In the genomic region with DNA sequence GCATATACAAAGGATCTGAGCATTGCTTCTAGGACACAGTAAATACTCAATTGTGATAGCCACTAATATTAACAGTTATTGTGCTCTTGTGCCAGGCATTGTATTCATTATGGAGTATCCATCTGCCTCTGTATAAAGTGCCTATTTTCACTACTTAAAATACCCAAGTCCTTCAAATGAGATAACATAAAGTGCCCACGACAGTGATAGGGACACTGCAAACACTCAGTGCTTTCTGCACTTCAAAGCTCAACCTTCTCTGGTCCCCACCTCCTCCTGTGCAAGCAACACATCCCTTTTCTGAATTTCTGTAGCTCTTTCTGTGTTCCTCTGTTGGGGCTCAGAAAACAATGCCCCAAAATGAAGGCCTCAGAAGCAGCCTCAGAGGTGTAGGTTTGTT, we compare ENCODE assay signal across 15 cellular contexts. TPM values are rescaled to one million over a fixed set of nuclear protein-coding genes. Genes with fewer than 3 reads are reported as not detected.
A peak's percentile ranks its signal among the peaks of the same experiment; 100 is the strongest.
DNase-seq lines count a peak whose midpoint lies in the region; ATAC-seq and TF ChIP-seq lines count a peak whose summit lies in the region.
"Had no signal": no experiment of that assay in that cellular context is flagged by ENCODE, and none has a peak within 500 bp of the region (broad histone marks: within the 10 kb centered on the region; RNA-seq: fewer than 3 reads in every experiment).

No MANE protein-coding gene starts in this region.

- no peak overlapping the region for H2AFZ ChIP-seq in GM23248

- H3K27ac Mint-ChIP-seq in HFFc6 (peak overlapping the region; percentile 65), mesothelial cell of epicardium (peak overlapping the region; percentile 62)
- H3K27ac Mint-ChIP-seq: CD4-positive, alpha-beta memory T cell had no signal

- H3K4me1 Mint-ChIP-seq in HFFc6 (ENCODE audit: low read depth) (peaks cover 62% of the 10 kb centered on the region), mesothelial cell of epicardium (peaks cover 10% of the 10 kb centered on the region)
- H3K4me1 Mint-ChIP-seq: CD4-positive, alpha-beta memory T cell had no signal

- H3K27ac ChIP-seq in GM23248 = peak overlapping the region; percentile 25

- no peak for ATAC-seq in HG03280 (IDR thresholded peaks at IDR 0.05; ENCODE audit: unreplicated experiment)

- peaks cover 88% of the 10 kb centered on the region for H3K79me2 ChIP-seq in GM23248 (ENCODE audit: insufficient read depth)

- H3K27me3 ChIP-seq in GM23248 (replicated peaks; ENCODE audit: insufficient read depth) = no peaks in the 10 kb centered on the region

- DNase-seq in GM23248 (no peak), HFFc6 (no peak), mesothelial cell of epicardium (ENCODE audit: low spot score in 2 of 2, unreplicated experiment in 2 of 2) (no peak), NCI-H510A (lab: John Stamatoyannopoulos, UW) (no peak), occipital lobe (lab: John Stamatoyannopoulos, UW) (no peak)
- DNase-seq: C1 segment of cervical spinal cord; Calu3; CD4-positive, alpha-beta memory T cell; COR-L47; DMS53; DMS79 treated with DMSO at 0.1 percent for 48 hours; GF-D8; H7; HCEC 1CT had no signal

- WGBS in GM23248 (ENCODE audit: low coverage in 1 of 2, low lambda C conversion rate in 2 of 2, missing lambda C conversion rate in 2 of 2), 2 experiments = 42 to 52% methylated on average over 1 of the region's 1 CpG

- no peaks in the 10 kb centered on the region; the same call in 1 of the 2 replicates for H3K9me2 ChIP-seq in GM23248 (ENCODE audit: insufficient read depth)

- H3K4me2 ChIP-seq in GM23248 (ENCODE audit: unreplicated experiment) = no peak overlapping the region

- H3K9me3 ChIP-seq in GM23248 (ENCODE audit: low read depth) = no peaks in the 10 kb centered on the region

- no peak overlapping the region for H3K9ac ChIP-seq in GM23248

- in situ Hi-C loops in GM23248 (cut with MboI) = no loop called here

- H3K4me1 ChIP-seq in GM23248 (ENCODE audit: insufficient read depth) = peaks cover 7% of the 10 kb centered on the region; the same call in 1 of the 2 replicates

- no peak for TF ChIP-seq CTCF in HFFc6 (IDR thresholded peaks at IDR 0.05)
- no peak for TF ChIP-seq CTCF in mesothelial cell of epicardium (IDR thresholded peaks at IDR 0.05; ENCODE audit: unreplicated experiment)

- no peak overlapping the region for H3K4me3 ChIP-seq in GM23248

- H3F3A ChIP-seq in GM23248 (ENCODE audit: insufficient read depth) = peaks cover 89% of the 10 kb centered on the region

- peaks cover 49% of the 10 kb centered on the region for H3K27me3 Mint-ChIP-seq in HFFc6 (ENCODE audit: insufficient read depth)
- no peaks in the 10 kb centered on the region for H3K27me3 Mint-ChIP-seq in mesothelial cell of epicardium (ENCODE audit: low read depth)

- H3K4me3 Mint-ChIP-seq in HFFc6 = peak overlapping the region; percentile 42; the same call in 1 of the 2 replicates
- no peak overlapping the region for H3K4me3 Mint-ChIP-seq in mesothelial cell of epicardium
- H3K4me3 Mint-ChIP-seq: CD4-positive, alpha-beta memory T cell had no signal

- H4K20me1 ChIP-seq in GM23248 (ENCODE audit: insufficient read depth) = 0 out of 2 replicates have a peak, but pooled peaks cover 4% of the 10 kb centered on the region

- H3K9me3 Mint-ChIP-seq in HFFc6 = peaks cover 14% of the 10 kb centered on the region; the same call in 1 of the 2 replicates
- no peaks in the 10 kb centered on the region for H3K9me3 Mint-ChIP-seq in mesothelial cell of epicardium

- H3K36me3 Mint-ChIP-seq in HFFc6 (ENCODE audit: low read depth) = peaks cover 79% of the 10 kb centered on the region
- H3K36me3 Mint-ChIP-seq in mesothelial cell of epicardium = no peaks in the 10 kb centered on the region
- H3K36me3 Mint-ChIP-seq: CD4-positive, alpha-beta memory T cell had no signal

- peaks cover 52% of the 10 kb centered on the region for H3K36me3 ChIP-seq in GM23248 (ENCODE audit: low read depth)

RNA-seq across cellular contexts. Expression of a gene that starts 6.6 kb away (rescaled TPM):
- total RNA-seq in GM23248 (2014; rRNA removed; shearing (Covaris generic)) = 162 and 168 TPM in 2 replicates
- polyA plus RNA-seq in GM23248 (2016; fragmentation: Nextera tagmentation; extraction: Ambion mirVana) = 234 and 238 TPM in 2 replicates
- 100 to 1,000 TPM; 235 to 320 (median 277) TPM for total RNA-seq in HFFc6 (2021; fragmentation: NEBNext Ultra II Directional; extraction: Animal tissue kit (Norgen Biotek cat#: 25700))
- total RNA-seq in mesothelial cell of epicardium (26.1 to 28.9 TPM (median 27.3 TPM) in 3 replicates), occipital lobe (37.3 TPM)
- total RNA-seq: CD4-positive, alpha-beta memory T cell had no signal
- polyA plus RNA-seq: CD4-positive, alpha-beta memory T cell had no signal
